Comparison of ENCODE assay signal across 8 cellular contexts in genomic region chr22:21657020-21657360, GRCh38. TPM values are rescaled to one million over a fixed set of nuclear protein-coding genes. Genes with fewer than 3 reads are reported as not detected.
DNase-seq lines count a peak whose midpoint lies in the region; ATAC-seq and TF ChIP-seq lines count a peak whose summit lies in the region.

No MANE protein-coding gene starts in this region.

- H3K9me3 ChIP-seq in Peyer's patch (no peaks in the 10 kb centered on the region), trophoblast cell (ENCODE audit: insufficient read depth, low read depth, low read length) (peaks cover 2% of the 10 kb centered on the region), left lung (no peaks in the 10 kb centered on the region)

- no peak overlapping the region for H3K18ac ChIP-seq in trophoblast cell (ENCODE audit: low read length)

- peak overlapping the region; percentile 81 for H4K91ac ChIP-seq in trophoblast cell (ENCODE audit: low read depth, low read length)

- TF ChIP-seq POLR2A in Peyer's patch (IDR thresholded peaks at IDR 0.05) = no peak

- peak overlapping the region; percentile 72 for H3K4me2 ChIP-seq in trophoblast cell (ENCODE audit: low read length)

- no peak overlapping the region for H3K23ac ChIP-seq in trophoblast cell (ENCODE audit: low read length)

- no peak overlapping the region for H2AK5ac ChIP-seq in trophoblast cell (ENCODE audit: low read length)

- H2BK5ac ChIP-seq in trophoblast cell (ENCODE audit: low read depth, low read length, poor library complexity) = peak overlapping the region; percentile 0

- peaks cover 23% of the 10 kb centered on the region for H3K79me1 ChIP-seq in trophoblast cell (ENCODE audit: low read length)

- H3K27ac ChIP-seq in Peyer's patch (peak overlapping the region in 1 of 4 donors; percentile 75), epithelial cell of prostate (peak overlapping the region; percentile 26), trophoblast cell (ENCODE audit: low read depth, low read length) (peak overlapping the region; percentile 68), left lung (no peak overlapping the region)

- H2BK12ac ChIP-seq in trophoblast cell (ENCODE audit: low read length) = peak overlapping the region; percentile 14

- TF ChIP-seq CTCF in GM12875 (IDR thresholded peaks at IDR 0.05; ENCODE audit: borderline replicate concordance, insufficient read depth, low read depth, low read length) = no peak
- no peak for TF ChIP-seq CTCF in Peyer's patch (IDR thresholded peaks at IDR 0.05)
- TF ChIP-seq CTCF in left lung (IDR thresholded peaks at IDR 0.05) = no peak

- DNase-seq in Peyer's patch (no peak), epithelial cell of prostate (ENCODE audit: low read depth, low spot score) (no peak), trophoblast cell (no peak), hypothalamus (lab: John Stamatoyannopoulos, UW) (no peak), ecto neural progenitor cell (ENCODE audit: low spot score) (no peak), left lung (no peak)

- no CpG with 5 or more reads among the region's 17 CpGs for WGBS in trophoblast cell (ENCODE audit: extremely low coverage, insufficient coverage, insufficient read length)

- H3K4me1 ChIP-seq in Peyer's patch = peaks cover 4 to 19% (median 5%) of the 10 kb centered on the region in 4 donors
- H3K4me1 ChIP-seq in trophoblast cell (ENCODE audit: control insufficient read depth in 1 of 2, insufficient read depth in 2 of 2, low read length in 2 of 2) = peaks cover 25 to 31% of the 10 kb centered on the region in 2 experiments
- peaks cover 6 to 27% of the 10 kb centered on the region in 2 donors for H3K4me1 ChIP-seq in left lung

- no peaks in the 10 kb centered on the region for H3K36me3 ChIP-seq in Peyer's patch
- H3K36me3 ChIP-seq in trophoblast cell (ENCODE audit: control insufficient read depth in 1 of 2, insufficient read depth in 2 of 2, low read length in 2 of 2) = peaks cover 9 to 14% of the 10 kb centered on the region in 2 experiments
- no peaks in the 10 kb centered on the region for H3K36me3 ChIP-seq in left lung

- peak overlapping the region; percentile 1 for H2BK120ac ChIP-seq in trophoblast cell (ENCODE audit: insufficient read depth, low read length, poor library complexity)

- no peak overlapping the region for H3K14ac ChIP-seq in trophoblast cell (ENCODE audit: low read length)

- no peak overlapping the region for H3K9ac ChIP-seq in trophoblast cell (ENCODE audit: low read length)

- H4K12ac ChIP-seq in trophoblast cell (ENCODE audit: low read depth, low read length) = no peak overlapping the region

- H3K4me3 ChIP-seq in GM12875 (ENCODE audit: low read depth, low read length) = peak overlapping the region; percentile 50
- peak overlapping the region; percentile 51 to 81 (median 62) for H3K4me3 ChIP-seq in Peyer's patch
- H3K4me3 ChIP-seq in trophoblast cell (ENCODE audit: low read depth, low read length) = peak overlapping the region; percentile 68
- peak overlapping the region in 1 of 2 donors; percentile 76 for H3K4me3 ChIP-seq in left lung

- ATAC-seq in left lung (no peak), HG03520 (IDR thresholded peaks at IDR 0.05; ENCODE audit: unreplicated experiment) (no peak)

- H3K79me2 ChIP-seq in trophoblast cell (ENCODE audit: control insufficient read depth, insufficient read depth, low read length, poor library complexity) = peaks cover 8% of the 10 kb centered on the region

- intact Hi-C loops in left lung (cut with DNase I) = no loop called here

- H2AFZ ChIP-seq in trophoblast cell (ENCODE audit: insufficient read depth, low read length, poor library complexity) = no peak overlapping the region

- no peak overlapping the region for H3K4ac ChIP-seq in trophoblast cell (ENCODE audit: low read depth, low read length)

- H3K27me3 ChIP-seq in Peyer's patch = no peaks in the 10 kb centered on the region
- no peaks in the 10 kb centered on the region for H3K27me3 ChIP-seq in trophoblast cell (ENCODE audit: insufficient read depth, low read length)
- H3K27me3 ChIP-seq in left lung = peaks cover 0 to 11% of the 10 kb centered on the region in 2 donors

- peak overlapping the region; percentile 23 for H4K8ac ChIP-seq in trophoblast cell (ENCODE audit: low read depth, low read length)

RNA-seq across cellular contexts. Expression of gene PPIL2, which starts 8.8 kb away (rescaled TPM):
- total RNA-seq in Peyer's patch (100 to 1,000 TPM in 1 of 4 donors, 10 to 100 TPM in 3; 55.0 to 131 (median 92.4) TPM), left lung (10 to 100 TPM; 34.1 to 38.0 TPM)
- polyA plus RNA-seq in trophoblast cell (2013) = 31.0 and 32.4 TPM in 2 replicates

RNA-seq across cellular contexts. Expression of gene SDF2L1, which starts 14.9 kb away (rescaled TPM):
- total RNA-seq in Peyer's patch (10 to 100 TPM; 14.9 to 49.2 (median 30.0) TPM), left lung (10 to 100 TPM; 47.2 to 82.1 TPM)
- 59.2 and 63.2 TPM in 2 replicates for polyA plus RNA-seq in trophoblast cell (2013)

RNA-seq across cellular contexts. Expression of gene CCDC116, which starts 24.4 kb away (rescaled TPM):
- total RNA-seq in Peyer's patch (1 to 10 TPM in 1 of 4 donors, under 1 TPM in 1, not detected in 2; 0.80 to 2.6 TPM), left lung (1 to 10 TPM in 1 of 2 donors, under 1 TPM in 1; 0.26 to 1.1 TPM)
- 0.41 and 0.42 TPM in 2 replicates for polyA plus RNA-seq in trophoblast cell (2013)

RNA-seq across cellular contexts. Expression of gene YDJC, which starts 27.2 kb away (rescaled TPM):
- total RNA-seq in Peyer's patch = 10 to 100 TPM; 36.3 to 54.2 (median 38.8) TPM
- 18.4 and 21.0 TPM in 2 replicates for polyA plus RNA-seq in trophoblast cell (2013)
- 10 to 100 TPM; 13.1 to 17.2 TPM for total RNA-seq in left lung

Comparison
In these comparisons a context has a peak if more than half of its experiments do, and no peak if none do; other contexts are left out.
1. H3K27ac ChIP-seq: peak in epithelial cell of prostate (single experiment) and trophoblast cell (single experiment); none in left lung (0 of 2).